In genomic region chr14:104602315-104602932, GRCh38 we compare ENCODE assay signal across 28 cellular contexts. TPM values are rescaled to one million over a fixed set of nuclear protein-coding genes. Genes with fewer than 3 reads are reported as not detected.
"Had no signal": no experiment of that assay in that cellular context is flagged by ENCODE, and none has a peak within 500 bp of the region (broad histone marks: within the 10 kb centered on the region; RNA-seq: fewer than 3 reads in every experiment).

No MANE protein-coding gene starts in this region.

- ATAC-seq: activated CD8-positive, alpha-beta memory T cell treated with anti-CD3 and anti-CD28 coated beads, Interleukin-2, amount 10 ng/mL, durations not matched to agents 7 days and 5 days; activated naive CD8-positive, alpha-beta T cell treated with anti-CD3 and anti-CD28 coated beads, Interleukin-2, amount 50 U/mL, for 24 hours; foreskin keratinocyte; left lobe of liver; stimulated activated naive CD8-positive, alpha-beta T cell treated with anti-CD3 and anti-CD28 coated beads, Interleukin-15, amount 100 ng/mL, for 72 hours had no signal

- H3K27me3 ChIP-seq: right atrium auricular region had no signal

- H3K4me1 ChIP-seq: foreskin keratinocyte, prostate gland had no signal

- H3K9me3 ChIP-seq: prostate gland, right atrium auricular region, suprapubic skin, upper lobe of left lung had no signal

- H3K4me1 Mint-ChIP-seq: activated CD4-positive, alpha-beta memory T cell treated with anti-CD3 and anti-CD28 coated beads, Interleukin-2, amount 10 ng/mL, durations not matched to agents 7 days and 5 days; activated CD8-positive, alpha-beta memory T cell treated with anti-CD3 and anti-CD28 coated beads, Interleukin-2, amount 10 ng/mL, durations not matched to agents 7 days and 5 days had no signal

- H3K9me3 Mint-ChIP-seq: activated CD4-positive, alpha-beta memory T cell treated with anti-CD3 and anti-CD28 coated beads, Interleukin-2, amount 10 ng/mL, durations not matched to agents 7 days and 5 days; activated naive CD4-positive, alpha-beta T cell treated with anti-CD3 and anti-CD28 coated beads, Interleukin-2, amount 10 ng/mL, durations not matched to agents 7 days and 5 days; activated naive CD8-positive, alpha-beta T cell treated with anti-CD3 and anti-CD28 coated beads, Interleukin-2, amount 50 U/mL, for 24 hours; activated T-cell treated with anti-CD3 and anti-CD28 coated beads, Interleukin-2, amount 50 U/mL, for 24 hours; activated T-helper 2 cell treated with anti-CD3 and anti-CD28 coated beads, Interferon-gamma antibody, Interleukin-2, Interleukin-4, amounts not matched to agents 10 μg/mL and 5 μg/mL and 100 μg/mL, durations not matched to agents 14 hours and 24 hours and 36 hours; central memory CD8-positive, alpha-beta T cell; stimulated activated naive CD8-positive, alpha-beta T cell treated with anti-CD3 and anti-CD28 coated beads, Interleukin-15, amount 100 ng/mL, for 72 hours had no signal

- H3K36me3 Mint-ChIP-seq: activated CD8-positive, alpha-beta memory T cell treated with anti-CD3 and anti-CD28 coated beads, Interleukin-2, amount 10 ng/mL, durations not matched to agents 7 days and 5 days; activated naive CD4-positive, alpha-beta T cell treated with anti-CD3 and anti-CD28 coated beads, Interleukin-2, amount 10 ng/mL, durations not matched to agents 7 days and 5 days had no signal

- DNase-seq: activated CD4-positive, alpha-beta memory T cell treated with anti-CD3 and anti-CD28 coated beads, Interleukin-2, amount 10 ng/mL, durations not matched to agents 7 days and 5 days; activated CD4-positive, alpha-beta T cell treated with anti-CD3 and anti-CD28 coated beads for 48 hours; activated CD8-positive, alpha-beta memory T cell treated with anti-CD3 and anti-CD28 coated beads, Interleukin-2, amount 10 ng/mL, durations not matched to agents 7 days and 5 days; activated naive CD8-positive, alpha-beta T cell treated with anti-CD3 and anti-CD28 coated beads, Interleukin-2, amount 50 U/mL, for 24 hours; activated T-cell treated with anti-CD3 and anti-CD28 coated beads, Interleukin-2, amount 50 U/mL, for 24 hours; brain microvascular endothelial cell; effector CD4-positive, alpha-beta T cell; foreskin keratinocyte; mammary epithelial cell; midbrain; stimulated activated CD4-positive, alpha-beta T cell treated with anti-CD3 and anti-CD28 coated beads, Interleukin-15, amount 100 ng/mL, for 24 hours; stimulated activated CD4-positive, alpha-beta T cell treated with anti-CD3 and anti-CD28 coated beads, Interleukin-2, amount 100 ng/mL, for 48 hours; stimulated activated naive CD8-positive, alpha-beta T cell treated with anti-CD3 and anti-CD28 coated beads, Interleukin-15, amount 100 ng/mL, for 72 hours; upper lobe of left lung had no signal

- H3K27ac ChIP-seq: brain microvascular endothelial cell, coronary artery, epithelial cell of prostate, foreskin keratinocyte, prostate gland, right atrium auricular region, skin epidermis, suprapubic skin, upper lobe of left lung had no signal

- H3K36me3 ChIP-seq: brain microvascular endothelial cell, prostate gland, right atrium auricular region, suprapubic skin, upper lobe of left lung had no signal

- H3K27ac Mint-ChIP-seq: activated CD4-positive, alpha-beta memory T cell treated with anti-CD3 and anti-CD28 coated beads, Interleukin-2, amount 10 ng/mL, durations not matched to agents 7 days and 5 days; activated CD8-positive, alpha-beta memory T cell treated with anti-CD3 and anti-CD28 coated beads, Interleukin-2, amount 10 ng/mL, durations not matched to agents 7 days and 5 days; activated naive CD4-positive, alpha-beta T cell treated with anti-CD3 and anti-CD28 coated beads, Interleukin-2, amount 10 ng/mL, durations not matched to agents 7 days and 5 days; activated naive CD8-positive, alpha-beta T cell treated with anti-CD3 and anti-CD28 coated beads, Interleukin-2, amount 50 U/mL, for 24 hours; activated T-cell treated with anti-CD3 and anti-CD28 coated beads, Interleukin-2, amount 50 U/mL, for 24 hours; activated T-helper 2 cell treated with anti-CD3 and anti-CD28 coated beads, Interferon-gamma antibody, Interleukin-2, Interleukin-4, amounts not matched to agents 10 μg/mL and 5 μg/mL and 100 μg/mL, durations not matched to agents 14 hours and 24 hours and 36 hours; stimulated activated naive CD8-positive, alpha-beta T cell treated with anti-CD3 and anti-CD28 coated beads, Interleukin-15, amount 100 ng/mL, for 72 hours had no signal

- H3K4me3 ChIP-seq: coronary artery, prostate gland, right atrium auricular region, skin epidermis, suprapubic skin, upper lobe of left lung had no signal

- H3K4me3 Mint-ChIP-seq: activated CD4-positive, alpha-beta memory T cell treated with anti-CD3 and anti-CD28 coated beads, Interleukin-2, amount 10 ng/mL, durations not matched to agents 7 days and 5 days; activated CD8-positive, alpha-beta memory T cell treated with anti-CD3 and anti-CD28 coated beads, Interleukin-2, amount 10 ng/mL, durations not matched to agents 7 days and 5 days; activated naive CD4-positive, alpha-beta T cell treated with anti-CD3 and anti-CD28 coated beads, Interleukin-2, amount 10 ng/mL, durations not matched to agents 7 days and 5 days; activated naive CD8-positive, alpha-beta T cell treated with anti-CD3 and anti-CD28 coated beads, Interleukin-2, amount 50 U/mL, for 24 hours; activated T-cell treated with anti-CD3 and anti-CD28 coated beads, Interleukin-2, amount 50 U/mL, for 24 hours; central memory CD8-positive, alpha-beta T cell; stimulated activated naive CD8-positive, alpha-beta T cell treated with anti-CD3 and anti-CD28 coated beads, Interleukin-15, amount 100 ng/mL, for 72 hours had no signal

RNA-seq across cellular contexts. Expression of gene TMEM179, which starts 2.1 kb away (rescaled TPM):
- total RNA-seq: activated CD4-positive, alpha-beta memory T cell treated with anti-CD3 and anti-CD28 coated beads, Interleukin-2, amount 10 ng/mL, durations not matched to agents 7 days and 5 days; activated CD8-positive, alpha-beta memory T cell treated with anti-CD3 and anti-CD28 coated beads, Interleukin-2, amount 10 ng/mL, durations not matched to agents 7 days and 5 days; foreskin keratinocyte; omental fat pad; suprapubic skin; upper lobe of left lung had no signal
- polyA plus RNA-seq: foreskin keratinocyte, keratinocyte, mammary epithelial cell had no signal

RNA-seq across cellular contexts. Expression of gene C14orf180, which starts 22.9 kb away (rescaled TPM):
- total RNA-seq: activated CD4-positive, alpha-beta memory T cell treated with anti-CD3 and anti-CD28 coated beads, Interleukin-2, amount 10 ng/mL, durations not matched to agents 7 days and 5 days; activated CD8-positive, alpha-beta memory T cell treated with anti-CD3 and anti-CD28 coated beads, Interleukin-2, amount 10 ng/mL, durations not matched to agents 7 days and 5 days; activated T-helper 2 cell treated with anti-CD3 and anti-CD28 coated beads, Interferon-gamma antibody, Interleukin-2, Interleukin-4, amounts not matched to agents 10 μg/mL and 5 μg/mL and 100 μg/mL, durations not matched to agents 14 hours and 24 hours and 36 hours; foreskin keratinocyte; mammary epithelial cell; T-helper 2 cell treated with Interferon-gamma antibody and Interleukin-4, amounts not matched to agents 100 ng/mL and 5 ng/mL, for 36 hours; upper lobe of left lung had no signal
- polyA plus RNA-seq: foreskin keratinocyte, keratinocyte, mammary epithelial cell, neural cell had no signal
